9 cellular contexts compared by ENCODE assay signal in genomic region chr20:24469116-24470030, GRCh38. TPM values are rescaled to one million over a fixed set of nuclear protein-coding genes. Genes with fewer than 3 reads are reported as not detected.
DNase-seq lines count a peak whose midpoint lies in the region; ATAC-seq and TF ChIP-seq lines count a peak whose summit lies in the region.
"Had no signal": no experiment of that assay in that cellular context is flagged by ENCODE, and none has a peak within 500 bp of the region (broad histone marks: within the 10 kb centered on the region; RNA-seq: fewer than 3 reads in every experiment).

TSS of gene SYNDIG1 (plus strand) at chr20:24469629. CDS start at chr20:24543098, 73,469 bp downstream.

- no peaks in the 10 kb centered on the region for H3K36me3 Mint-ChIP-seq in activated CD8-positive, alpha-beta T cell treated with anti-CD3 and anti-CD28 coated beads, Interleukin-2, amount 10 ng/mL, durations not matched to agents 7 days and 5 days (ENCODE audit: low read depth)

- ATAC-seq in activated CD8-positive, alpha-beta T cell treated with anti-CD3 and anti-CD28 coated beads, Interleukin-2, amount 10 ng/mL, durations not matched to agents 7 days and 5 days = peak; percentile 19
- ATAC-seq in gastrocnemius medialis (no peak), HG03280 (IDR thresholded peaks at IDR 0.05; ENCODE audit: unreplicated experiment) (no peak), omental fat pad (ENCODE audit: low FRiP score) (no peak), HG03108 (IDR thresholded peaks at IDR 0.05; ENCODE audit: unreplicated experiment) (no peak), HG02642 (IDR thresholded peaks at IDR 0.05; ENCODE audit: poor library complexity, unreplicated experiment) (no peak)

- H3K4me1 Mint-ChIP-seq in activated CD8-positive, alpha-beta T cell treated with anti-CD3 and anti-CD28 coated beads, Interleukin-2, amount 10 ng/mL, durations not matched to agents 7 days and 5 days (ENCODE audit: low read depth) = peaks cover 17% of the 10 kb centered on the region

- DNase-seq in GDM1 (lab: John Stamatoyannopoulos, UW) (peak; percentile 12), hypothalamus (lab: John Stamatoyannopoulos, UW) (peak in 45 of 51 donors; percentile 21 to 85 (median 60)), gastrocnemius medialis (no peak), omental fat pad (ENCODE audit: low spot score) (no peak)
- DNase-seq in activated CD8-positive, alpha-beta T cell treated with anti-CD3 and anti-CD28 coated beads, Interleukin-2, amount 10 ng/mL, durations not matched to agents 7 days and 5 days = no peak

- no peaks in the 10 kb centered on the region for H3K9me3 ChIP-seq in gastrocnemius medialis

- in situ Hi-C loops in gastrocnemius medialis (cut with MboI; ENCODE audit: low sequenced_read_pairs in 4 of 4) = loop anchor here in 1 of 4 donors (25.0 kb wide), 1 partner anchor 307 kb away; no protein-coding TSS in a partner anchor

- no peak for TF ChIP-seq POLR2A in gastrocnemius medialis (IDR thresholded peaks at IDR 0.05)

- peaks cover 68% of the 10 kb centered on the region for H3K27me3 Mint-ChIP-seq in activated CD8-positive, alpha-beta T cell treated with anti-CD3 and anti-CD28 coated beads, Interleukin-2, amount 10 ng/mL, durations not matched to agents 7 days and 5 days (ENCODE audit: low read depth)

- H3K27ac ChIP-seq in gastrocnemius medialis = no peak within 1 kb of the TSS

- peak within 1 kb of the TSS; percentile 50 for H3K4me3 Mint-ChIP-seq in activated CD8-positive, alpha-beta T cell treated with anti-CD3 and anti-CD28 coated beads, Interleukin-2, amount 10 ng/mL, durations not matched to agents 7 days and 5 days

- H3K36me3 ChIP-seq in gastrocnemius medialis = no peaks in the 10 kb centered on the region

- TF ChIP-seq CTCF in gastrocnemius medialis (IDR thresholded peaks at IDR 0.05 in 4 of 5, conservative IDR thresholded peaks at IDR 0.05 in 1 of 5) (no peak), omental fat pad (IDR thresholded peaks at IDR 0.05) (no peak)

- POLR2A ChIA-PET in activated CD8-positive, alpha-beta T cell treated with anti-CD3 and anti-CD28 coated beads, Interleukin-2, amount 10 ng/mL, durations not matched to agents 7 days and 5 days (lab: Charles Lee) = no interaction called here

- no peaks in the 10 kb centered on the region for H3K9me3 Mint-ChIP-seq in activated CD8-positive, alpha-beta T cell treated with anti-CD3 and anti-CD28 coated beads, Interleukin-2, amount 10 ng/mL, durations not matched to agents 7 days and 5 days (ENCODE audit: insufficient read depth)

- no peak within 1 kb of the TSS for H3K27ac Mint-ChIP-seq in activated CD8-positive, alpha-beta T cell treated with anti-CD3 and anti-CD28 coated beads, Interleukin-2, amount 10 ng/mL, durations not matched to agents 7 days and 5 days

- H3K4me3 ChIP-seq in gastrocnemius medialis = peak within 1 kb of the TSS in 3 of 4 donors; percentile 22 to 39 (median 38)

- CTCF ChIA-PET in activated CD8-positive, alpha-beta T cell treated with anti-CD3 and anti-CD28 coated beads, Interleukin-2, amount 10 ng/mL, durations not matched to agents 7 days and 5 days (lab: Charles Lee) = no interaction called here

- peaks cover 28 to 38% (median 35%) of the 10 kb centered on the region in 3 donors for H3K27me3 ChIP-seq in gastrocnemius medialis

- intact Hi-C loops in gastrocnemius medialis (cut with DNase I; ENCODE audit: low total_unique reads) = no loop called here

- no peaks in the 10 kb centered on the region for H3K4me1 ChIP-seq in gastrocnemius medialis

RNA-seq across cellular contexts. Expression of gene SYNDIG1, which starts in this region (rescaled TPM):
- total RNA-seq in activated CD8-positive, alpha-beta T cell treated with anti-CD3 and anti-CD28 coated beads, Interleukin-2, amount 10 ng/mL, durations not matched to agents 7 days and 5 days = not detected
- 1 to 10 TPM in 1 of 4 donors, under 1 TPM in 2, not detected in 1; 0.20 to 1.3 (median 0.66) TPM for total RNA-seq in gastrocnemius medialis
- total RNA-seq in omental fat pad = under 1 TPM in 2 of 4 donors, not detected in 2; 0.19 to 0.24 TPM
- total RNA-seq: glomerular endothelial cell had no signal

Comparison
In these comparisons a context has a peak if more than half of its experiments do, and no peak if none do; other contexts are left out.
1. Peak in ATAC-seq in activated CD8-positive, alpha-beta T cell treated with anti-CD3 and anti-CD28 coated beads, Interleukin-2, amount 10 ng/mL, durations not matched to agents 7 days and 5 days; RNA of the gene not detected or under 1 TPM.
2. DNase-seq: peak in GDM1 (single experiment) and hypothalamus (45 of 51); none in activated CD8-positive, alpha-beta T cell treated with anti-CD3 and anti-CD28 coated beads, Interleukin-2, amount 10 ng/mL, durations not matched to agents 7 days and 5 days (single experiment), gastrocnemius medialis (0 of 2) and omental fat pad (single experiment).